ENCODE assay signal across 9 cellular contexts in genomic region chrX:110146521-110146920, GRCh38.
DNase-seq lines count a peak whose midpoint lies in the region; ATAC-seq and TF ChIP-seq lines count a peak whose summit lies in the region.
"Had no signal": no experiment of that assay in that cellular context is flagged by ENCODE, and none has a peak within 500 bp of the region (broad histone marks: within the 10 kb centered on the region; RNA-seq: fewer than 3 reads in every experiment).

No MANE protein-coding gene starts in this region.

- no peak overlapping the region for H3K4me3 Mint-ChIP-seq in activated T-helper 17 cell treated with anti-CD3 and anti-CD28 coated beads, Interleukin-2, amount 50 U/mL, for 72 hours

- no peaks in the 10 kb centered on the region for H3K79me2 ChIP-seq in HCT116 (ENCODE audit: insufficient read depth, low read length)

- H3K9me3 ChIP-seq in HCT116 (ENCODE audit: control insufficient read depth in 1 of 2, insufficient read depth in 1 of 2, low read depth in 1 of 2, low read length in 2 of 2) (no peaks in the 10 kb centered on the region), heart left ventricle (no peaks in the 10 kb centered on the region), gastrocnemius medialis (no peaks in the 10 kb centered on the region)

- H3K27me3 ChIP-seq in HCT116 (ENCODE audit: insufficient read depth, low read length) (no peaks in the 10 kb centered on the region), heart left ventricle (no peaks in the 10 kb centered on the region), gastrocnemius medialis (no peaks in the 10 kb centered on the region)

- H3K27ac Mint-ChIP-seq in activated T-helper 17 cell treated with anti-CD3 and anti-CD28 coated beads, Interleukin-2, amount 50 U/mL, for 72 hours, result no peak overlapping the region

- no peak overlapping the region for H3K9ac ChIP-seq in HCT116 (ENCODE audit: low read length)

- ATAC-seq in HCT116 (peak; percentile 78), heart left ventricle (peak; percentile 48 to 68 (median 55)), gastrocnemius medialis (peak; percentile 60 to 68), HG03571 (IDR thresholded peaks at IDR 0.05; ENCODE audit: unreplicated experiment) (no peak)
- ATAC-seq in activated T-helper 17 cell treated with anti-CD3 and anti-CD28 coated beads, Interleukin-2, amount 50 U/mL, for 72 hours (replicated peaks), result peak; percentile 46

- no peak overlapping the region for H3K4me2 ChIP-seq in HCT116 (ENCODE audit: low read length)

- in situ Hi-C loops in gastrocnemius medialis (cut with MboI; ENCODE audit: low sequenced_read_pairs in 4 of 4), result loop anchor here (5.0 to 25.0 kb wide), 3 partner anchors 234 to 242 kb away; no protein-coding TSS in a partner anchor

- TF ChIP-seq POLR2A in HCT116 (IDR thresholded peaks at IDR 0.05; ENCODE audit: borderline replicate concordance, extremely low read depth, insufficient read depth, insufficient read length), result no peak
- no peak for TF ChIP-seq POLR2A in heart left ventricle (IDR thresholded peaks at IDR 0.05)
- TF ChIP-seq POLR2A in gastrocnemius medialis (IDR thresholded peaks at IDR 0.05), result no peak

- H3K36me3 Mint-ChIP-seq in activated T-helper 17 cell treated with anti-CD3 and anti-CD28 coated beads, Interleukin-2, amount 50 U/mL, for 72 hours (ENCODE audit: low read depth), result peaks cover 30% of the 10 kb centered on the region

- RAD21 ChIA-PET in HCT116 (lab: Charles Lee; ENCODE audit: low non-redundant PET in 1 of 2, low total read pairs in 2 of 2, uncharacterized antibody in 2 of 2, unreplicated experiment in 2 of 2), result no interaction called here

- no peak overlapping the region for H3K4me3 ChIP-seq in HCT116 (replicated peaks in 1 of 2; ENCODE audit: low read depth in 1 of 2, low read length in 2 of 2)
- H3K4me3 ChIP-seq in heart left ventricle, result no peak overlapping the region
- H3K4me3 ChIP-seq in gastrocnemius medialis, result no peak overlapping the region

- TF ChIP-seq RAD21 in HCT116 (IDR thresholded peaks at IDR 0.05; ENCODE audit: low read depth), result peak; percentile 58

- no peaks in the 10 kb centered on the region for H3K4me1 Mint-ChIP-seq in activated T-helper 17 cell treated with anti-CD3 and anti-CD28 coated beads, Interleukin-2, amount 50 U/mL, for 72 hours

- peak in 2 of 3 donors; percentile 3 to 44 for DNase-seq in stimulated activated CD4-positive, alpha-beta T cell treated with anti-CD3 and anti-CD28 coated beads, Interleukin-12 subunit alpha, Interleukin-12 subunit beta, amount 100 ng/mL, for 48 hours (ENCODE audit: low read depth in 2 of 3, low spot score in 1 of 3)
- DNase-seq in stimulated activated CD4-positive, alpha-beta T cell treated with anti-CD3 and anti-CD28 coated beads, Interleukin-4, amount 100 ng/mL, for 1 hour, result no peak
- DNase-seq in HCT116 (ENCODE audit: low read depth, low spot score) (peak; percentile 8), NCI-H2171 (lab: John Stamatoyannopoulos, UW) (peak; percentile 9), heart left ventricle (peak in 2 of 5 donors; percentile 10 to 30), gastrocnemius medialis (no peak)

- H3K4me1 ChIP-seq in HCT116 (ENCODE audit: control insufficient read depth in 1 of 2, insufficient read depth in 2 of 2, low read length in 2 of 2) (no peaks in the 10 kb centered on the region), heart left ventricle (peaks cover 0 to 34% (median 11%) of the 10 kb centered on the region in 12 donors), gastrocnemius medialis (peaks cover 25 to 36% of the 10 kb centered on the region in 2 donors)

- H4K20me1 ChIP-seq in HCT116 (ENCODE audit: insufficient read depth), result no peaks in the 10 kb centered on the region

- intact Hi-C loops in HCT116 (cut with micrococcal nuclease), result loop anchor here (2.0 kb wide), 1 partner anchor 236 kb away; no protein-coding TSS in a partner anchor
- intact Hi-C loops in heart left ventricle (cut with DNase I), result loop anchor here (5.0 to 10.0 kb wide), 7 partner anchors 99 to 239 kb away; partner anchors contain the start of gene TMEM164 (in 1 of the 10)
- intact Hi-C loops in gastrocnemius medialis (cut with DNase I; ENCODE audit: low total_unique reads), result loop anchor here (2.0 to 10.0 kb wide), 3 partner anchors 144 to 412 kb away; partner anchors contain the start of genes ACSL4 and TMEM164

- 11 to 25% (median 16%) methylated on average over 2 of the region's 2 CpGs for WGBS in heart left ventricle, 4 donors

- CTCF ChIA-PET in HCT116 (lab: Charles Lee), result interaction anchor here (0.6 to 3.4 kb wide), 17 partner anchors 9 to 435 kb away, joined by 3 to 26 read pairs (median 3); no protein-coding TSS in a partner anchor

- TF ChIP-seq CTCF in HCT116 (IDR thresholded peaks at IDR 0.05 in 2 of 3, conservative IDR thresholded peaks at IDR 0.05 in 1 of 3; ENCODE audit: borderline replicate concordance in 1 of 3, insufficient read depth in 1 of 3, low read depth in 2 of 3, low read length in 2 of 3) (peak; percentile 51 to 60 (median 60); a peak in 5 of 6 replicates), heart left ventricle (IDR thresholded peaks at IDR 0.05) (peak; percentile 42 to 69 (median 58)), gastrocnemius medialis (IDR thresholded peaks at IDR 0.05 in 4 of 5, conservative IDR thresholded peaks at IDR 0.05 in 1 of 5) (peak in 4 of 5 experiments; percentile 60 to 68 (median 66))

- no peak overlapping the region for H3K27ac ChIP-seq in HCT116 (ENCODE audit: low read depth, low read length)
- H3K27ac ChIP-seq in heart left ventricle, result peak overlapping the region in 1 of 12 donors; percentile 13
- peak overlapping the region; percentile 40 to 77 (median 74) for H3K27ac ChIP-seq in gastrocnemius medialis
- H3K27ac ChIP-seq: epithelial cell of prostate had no signal

- H3K36me3 ChIP-seq in HCT116 (ENCODE audit: control insufficient read depth in 1 of 2, insufficient read depth in 2 of 2, low read length in 2 of 2), result no peaks in the 10 kb centered on the region
- peaks cover 0 to 12% (median 0%) of the 10 kb centered on the region in 9 donors for H3K36me3 ChIP-seq in heart left ventricle
- no peaks in the 10 kb centered on the region for H3K36me3 ChIP-seq in gastrocnemius medialis

- no peaks in the 10 kb centered on the region for H3K9me2 ChIP-seq in HCT116 (ENCODE audit: insufficient read depth)

- H2AFZ ChIP-seq in HCT116 (ENCODE audit: low read depth, low read length, poor library complexity, severe bottlenecking), result no peak overlapping the region

- POLR2A ChIA-PET in HCT116 (lab: Charles Lee), result no interaction called here

- BruUV-seq in HCT116 (replicated peaks; lab: Mats Ljungman, UMichigan), result no TSS peak

- no peaks in the 10 kb centered on the region for H3K9me3 Mint-ChIP-seq in activated T-helper 17 cell treated with anti-CD3 and anti-CD28 coated beads, Interleukin-2, amount 50 U/mL, for 72 hours

- no peaks in the 10 kb centered on the region for H3K27me3 Mint-ChIP-seq in activated T-helper 17 cell treated with anti-CD3 and anti-CD28 coated beads, Interleukin-2, amount 50 U/mL, for 72 hours

TF ChIP-seq in HCT116, 20 proteins besides CTCF, POLR2A, EP300 and RAD21 (continues in another document):
- TF ChIP-seq SRF (IDR thresholded peaks at IDR 0.05; ENCODE audit: low read depth) (no peak), MAX (IDR thresholded peaks at IDR 0.05) (no peak), YY1 (IDR thresholded peaks at IDR 0.05; ENCODE audit: extremely low read depth, insufficient replicate concordance, low read depth, low read length) (no peak), SP1 (IDR thresholded peaks at IDR 0.05; ENCODE audit: low read depth) (no peak), FOSL1 (IDR thresholded peaks at IDR 0.05; ENCODE audit: low read depth) (no peak), ATF3 (IDR thresholded peaks at IDR 0.05) (no peak), ZNF274 (IDR thresholded peaks at IDR 0.05; ENCODE audit: low read depth, low read length) (no peak), EZH2 (IDR thresholded peaks at IDR 0.05) (no peak), EZH2phosphoT487 (IDR thresholded peaks at IDR 0.05; ENCODE audit: borderline replicate concordance) (no peak), CBX3 (IDR thresholded peaks at IDR 0.05; ENCODE audit: low read depth) (no peak), CEBPB (IDR thresholded peaks at IDR 0.05; ENCODE audit: low read depth) (no peak), SIN3A (IDR thresholded peaks at IDR 0.05; ENCODE audit: low read depth) (no peak), ZBTB33 (IDR thresholded peaks at IDR 0.05; ENCODE audit: extremely low read depth, insufficient replicate concordance, low read length) (no peak), ELF1 (IDR thresholded peaks at IDR 0.05; ENCODE audit: borderline replicate concordance, low read depth) (no peak)

Comparison
In these comparisons a context has a peak if more than half of its experiments do, and no peak if none do; other contexts are left out.
1. DNase-seq: peak in stimulated activated CD4-positive, alpha-beta T cell treated with anti-CD3 and anti-CD28 coated beads, Interleukin-12 subunit alpha, Interleukin-12 subunit beta, amount 100 ng/mL, for 48 hours (2 of 3), HCT116 (single experiment) and NCI-H2171 (single experiment); none in stimulated activated CD4-positive, alpha-beta T cell treated with anti-CD3 and anti-CD28 coated beads, Interleukin-4, amount 100 ng/mL, for 1 hour (single experiment) and gastrocnemius medialis (0 of 2).
2. Peak in every context shown above with its lines, with median percentiles within 50 percentile points of each other: CTCF ChIP-seq.